In the genomic region with DNA sequence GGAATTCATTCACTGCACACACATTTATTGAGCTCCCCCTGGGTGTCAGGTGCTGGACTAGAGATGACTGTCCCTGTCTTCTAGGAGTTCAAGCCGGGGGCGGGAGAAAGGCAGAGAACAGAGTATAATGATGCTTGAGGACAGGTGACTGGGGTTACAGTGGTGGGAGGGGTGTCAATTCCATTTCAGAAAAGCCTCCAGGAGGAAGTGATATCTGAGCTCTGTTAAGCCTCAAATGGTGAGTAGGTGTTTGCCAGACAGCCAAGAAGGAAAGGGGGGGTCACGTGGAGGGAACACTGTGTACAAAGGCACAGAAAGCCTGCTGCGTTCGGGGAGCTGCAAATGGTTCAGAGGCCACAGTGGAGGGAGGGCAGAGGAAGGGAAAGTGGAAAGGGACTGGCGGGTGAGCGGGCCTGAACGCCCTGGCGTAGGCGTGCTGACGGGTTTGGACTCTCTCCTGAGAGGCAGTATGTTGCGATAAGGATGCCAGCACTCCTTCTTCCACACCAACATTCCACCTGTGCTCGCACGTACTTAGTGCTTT, we compare ENCODE assay signal across 7 cellular contexts. TPM values are rescaled to one million over a fixed set of nuclear protein-coding genes. Genes with fewer than 3 reads are reported as not detected.
DNase-seq lines count a peak whose midpoint lies in the region; ATAC-seq and TF ChIP-seq lines count a peak whose summit lies in the region.

No MANE protein-coding gene starts in this region.

- H3K36me3 ChIP-seq in RWPE2 (ENCODE audit: low read depth), result no peaks in the 10 kb centered on the region
- no peaks in the 10 kb centered on the region for H3K36me3 ChIP-seq in heart right ventricle

- peaks cover 17% of the 10 kb centered on the region for H3K4me1 Mint-ChIP-seq in stimulated activated memory B cell treated with anti-CD40 and anti-IgM and Interleukin-4, amounts not matched to agents 10 μg/mL and 1 μg/mL and 100 μg/mL, for 72 hours

- TF ChIP-seq CTCF in RWPE2 (IDR thresholded peaks at IDR 0.05; ENCODE audit: poor library complexity, severe bottlenecking) (no peak), heart right ventricle (IDR thresholded peaks at IDR 0.05) (no peak)

- no peaks in the 10 kb centered on the region for H3K27me3 ChIP-seq in RWPE2 (ENCODE audit: insufficient read depth, poor library complexity, severe bottlenecking)
- H3K27me3 ChIP-seq in heart right ventricle, result peaks cover 0 to 14% (median 0%) of the 10 kb centered on the region in 7 donors

- H3K4me1 ChIP-seq in RWPE2 (ENCODE audit: insufficient read depth, poor library complexity, severe bottlenecking) (peaks cover 14% of the 10 kb centered on the region), heart right ventricle (peaks cover 0 to 42% (median 34%) of the 10 kb centered on the region in 9 donors)

- intact Hi-C loops in heart right ventricle (cut with DNase I), result loop anchor here (2.0 to 10.0 kb wide), 8 partner anchors 211 to 519 kb away; partner anchors contain the start of genes DLX3 (in 7 of the 10) and KAT7 (in 1 of the 10)

- no peaks in the 10 kb centered on the region for H3K9me3 Mint-ChIP-seq in stimulated activated memory B cell treated with anti-CD40 and anti-IgM and Interleukin-4, amounts not matched to agents 10 μg/mL and 1 μg/mL and 100 μg/mL, for 72 hours

- WGBS in heart right ventricle, 2 donors, result 7 to 10% methylated on average over 14 of the region's 14 CpGs

- no peak overlapping the region for H3K27ac ChIP-seq in RWPE2 (ENCODE audit: poor library complexity, severe bottlenecking)
- H3K27ac ChIP-seq in heart right ventricle, result peak overlapping the region in 9 of 10 donors; percentile 44 to 89 (median 71)

- no peaks in the 10 kb centered on the region for H3K36me3 Mint-ChIP-seq in stimulated activated memory B cell treated with anti-CD40 and anti-IgM and Interleukin-4, amounts not matched to agents 10 μg/mL and 1 μg/mL and 100 μg/mL, for 72 hours

- no peak overlapping the region for H3K4me3 Mint-ChIP-seq in stimulated activated memory B cell treated with anti-CD40 and anti-IgM and Interleukin-4, amounts not matched to agents 10 μg/mL and 1 μg/mL and 100 μg/mL, for 72 hours

- ATAC-seq in RWPE2 (ENCODE audit: low read depth) (peak; percentile 28), heart right ventricle (peak; percentile 8 to 87 (median 76)), GM18907 (IDR thresholded peaks at IDR 0.05; ENCODE audit: unreplicated experiment) (no peak), HG03045 (IDR thresholded peaks at IDR 0.05; ENCODE audit: unreplicated experiment) (no peak)
- peak; percentile 60 for ATAC-seq in stimulated activated memory B cell treated with anti-CD40 and anti-IgM and Interleukin-4, amounts not matched to agents 10 μg/mL and 1 μg/mL and 100 μg/mL, for 72 hours

- H3K27ac Mint-ChIP-seq in stimulated activated memory B cell treated with anti-CD40 and anti-IgM and Interleukin-4, amounts not matched to agents 10 μg/mL and 1 μg/mL and 100 μg/mL, for 72 hours, result no peak overlapping the region

- H3K27me3 Mint-ChIP-seq in stimulated activated memory B cell treated with anti-CD40 and anti-IgM and Interleukin-4, amounts not matched to agents 10 μg/mL and 1 μg/mL and 100 μg/mL, for 72 hours, result peaks cover 24% of the 10 kb centered on the region

- no peaks in the 10 kb centered on the region for H3K9me3 ChIP-seq in RWPE2 (ENCODE audit: severe bottlenecking)
- peaks cover 0 to 8% (median 0%) of the 10 kb centered on the region in 11 donors for H3K9me3 ChIP-seq in heart right ventricle

- DNase-seq in LHCN-M2 (ENCODE audit: low read depth), result peak; percentile 81
- peak; percentile 70 for DNase-seq in RWPE2 (ENCODE audit: low spot score)
- peak; percentile 64 to 77 for DNase-seq in heart right ventricle
- DNase-seq in SKM-1 treated with dmso at 0.1 percent for 144 hours (lab: John Stamatoyannopoulos, UW; ENCODE audit: unreplicated experiment), result no peak

- H3K4me3 ChIP-seq in RWPE2 (ENCODE audit: severe bottlenecking), result no peak overlapping the region
- H3K4me3 ChIP-seq in heart right ventricle, result no peak overlapping the region

RNA-seq across cellular contexts. Expression of gene NXPH3, which starts 9.7 kb away (rescaled TPM):
- 0.06 and 0.19 TPM in 2 replicates for total RNA-seq in LHCN-M2 (2014; rRNA removed)
- polyA plus RNA-seq in LHCN-M2 (2012), result 0.17 TPM
- 1 to 10 TPM; 2.2 to 4.4 (median 3.2) TPM for total RNA-seq in heart right ventricle
- 1 to 10 TPM; 2.3 to 5.9 TPM for polyA plus RNA-seq in heart right ventricle

Comparison
In these comparisons a context has a peak if more than half of its experiments do, and no peak if none do; other contexts are left out.
1. ATAC-seq: peak in RWPE2 (single experiment), heart right ventricle (8 of 8) and stimulated activated memory B cell treated with anti-CD40 and anti-IgM and Interleukin-4, amounts not matched to agents 10 μg/mL and 1 μg/mL and 100 μg/mL, for 72 hours (single experiment); none in GM18907 (single experiment) and HG03045 (single experiment).